Comparison of ENCODE assay signal across 28 cellular contexts in genomic region chr10:93913706-93914105, GRCh38.
"Had no signal": no experiment of that assay in that cellular context is flagged by ENCODE, and none has a peak within 500 bp of the region (broad histone marks: within the 10 kb centered on the region; RNA-seq: fewer than 3 reads in every experiment).

No MANE protein-coding gene starts in this region.

- ATAC-seq: left cardiac atrium; left ventricle myocardium superior; lower lobe of right lung; naive thymus-derived CD8-positive, alpha-beta T cell; psoas muscle; right cardiac atrium; sciatic nerve; stimulated activated memory B cell treated with anti-CD40 and anti-IgM and Interleukin-4, amounts not matched to agents 10 μg/mL and 1 μg/mL and 100 μg/mL, for 72 hours; upper lobe of right lung had no signal

- H3K4me1 ChIP-seq: lower lobe of right lung, neural progenitor cell, parathyroid adenoma, suprapubic skin, tibial artery had no signal

- DNase-seq: hippocampal formation; kidney glomerular epithelial cell; left cardiac atrium; left ventricle myocardium superior; lower lobe of right lung; mammary epithelial cell; mesenchymal stem cell; naive thymus-derived CD8-positive, alpha-beta T cell; occipital lobe; psoas muscle; right cardiac atrium; small intestine; spleen; stimulated activated CD4-positive, alpha-beta T cell treated with anti-CD3 and anti-CD28 coated beads, Interleukin-4, amount 100 ng/mL, for 24 hours; stimulated activated CD8-positive, alpha-beta memory T cell treated with anti-CD3 and anti-CD28 coated beads, Interleukin-4, amount 100 ng/mL, for 48 hours; stimulated activated naive CD4-positive, alpha-beta T cell treated with Interleukin-2 at 50 U/mL for 16 hours; stomach; tibial artery; upper lobe of right lung had no signal

- H3K27ac ChIP-seq: lower lobe of right lung, neural progenitor cell, neutrophil, parathyroid adenoma, psoas muscle, spleen, stomach, suprapubic skin, thoracic aorta, tibial artery, upper lobe of right lung had no signal

- H3K9me3 ChIP-seq: lower lobe of right lung, neutrophil, psoas muscle, spleen, stomach, suprapubic skin, thoracic aorta, tibial artery, upper lobe of right lung had no signal

- H3K4me2 ChIP-seq: neural progenitor cell had no signal

- FAIRE-seq: keratinocyte, urothelium cell line had no signal

- H3K4me3 ChIP-seq: lower lobe of right lung, neural progenitor cell, psoas muscle, spleen, stomach, suprapubic skin, thoracic aorta, tibial artery, upper lobe of right lung had no signal

- H3K27me3 ChIP-seq: neural progenitor cell, neutrophil, spleen, stomach, suprapubic skin, tibial artery, upper lobe of right lung had no signal

- H3K36me3 ChIP-seq: lower lobe of right lung, neural progenitor cell, neutrophil, suprapubic skin, thoracic aorta, tibial artery, upper lobe of right lung had no signal
